Comparison of ENCODE assay signal across 8 cellular contexts in the genomic region with DNA sequence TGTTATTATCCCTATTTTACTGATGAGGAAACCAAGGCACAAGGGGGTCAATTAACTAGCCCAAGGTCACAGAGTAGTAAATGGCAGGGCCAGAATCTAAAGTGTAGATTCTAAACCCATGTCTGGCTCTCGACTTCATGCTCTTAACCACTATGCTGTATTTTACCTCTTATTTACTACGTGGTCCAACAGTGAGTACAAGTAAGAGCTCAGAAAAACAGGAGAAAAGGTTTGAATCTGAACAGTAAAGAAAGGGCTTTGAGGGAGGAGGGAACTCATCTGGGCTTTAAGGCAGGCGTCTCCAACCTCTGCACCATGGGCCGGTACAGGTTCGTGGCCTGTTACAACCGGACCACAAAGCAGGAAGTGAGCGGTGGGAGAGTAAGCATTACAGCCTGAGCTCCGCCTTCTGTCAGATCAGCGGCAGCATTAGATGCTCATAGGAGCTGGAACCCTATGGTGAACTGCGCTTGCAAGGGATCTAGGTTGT.
DNase-seq lines count a peak whose midpoint lies in the region; ATAC-seq, FAIRE-seq and TF ChIP-seq lines count a peak whose summit lies in the region.

No MANE protein-coding gene starts in this region.

- TF ChIP-seq POLR2A in GM12892 (IDR thresholded peaks at IDR 0.05; ENCODE audit: low read depth, low read length) = peak; percentile 52

- peaks cover 2% of the 10 kb centered on the region for H3K36me3 Mint-ChIP-seq in T-helper 17 cell (ENCODE audit: low read depth)
- peaks cover 11% of the 10 kb centered on the region for H3K36me3 Mint-ChIP-seq in activated naive CD8-positive, alpha-beta T cell treated with anti-CD3 and anti-CD28 coated beads, Interleukin-2, amount 50 U/mL, for 24 hours (ENCODE audit: low read depth)

- no peak for TF ChIP-seq CTCF in GM10248 (IDR thresholded peaks at IDR 0.05; ENCODE audit: control extremely low read depth, extremely low read depth, low read depth, missing control alignments)

- peak overlapping the region; percentile 79 for H3K4me3 Mint-ChIP-seq in T-helper 17 cell
- peak overlapping the region; percentile 68 for H3K4me3 Mint-ChIP-seq in activated naive CD8-positive, alpha-beta T cell treated with anti-CD3 and anti-CD28 coated beads, Interleukin-2, amount 50 U/mL, for 24 hours

- ATAC-seq in HG02759 (IDR thresholded peaks at IDR 0.05; ENCODE audit: unreplicated experiment) (peak; percentile 94), T-helper 17 cell (peak; percentile 99)
- ATAC-seq in activated naive CD8-positive, alpha-beta T cell treated with anti-CD3 and anti-CD28 coated beads, Interleukin-2, amount 50 U/mL, for 24 hours = peak; percentile 99

- H3K9me3 ChIP-seq in T-helper 17 cell (ENCODE audit: control insufficient read depth, low read length, poor library complexity, severe bottlenecking) = no peaks in the 10 kb centered on the region

- H3K9me3 Mint-ChIP-seq in activated naive CD8-positive, alpha-beta T cell treated with anti-CD3 and anti-CD28 coated beads, Interleukin-2, amount 50 U/mL, for 24 hours = no peaks in the 10 kb centered on the region

- CTCF ChIA-PET in GM10248 (lab: Yijun Ruan, JAX) = interaction anchor here (1.2 to 2.2 kb wide), 5 partner anchors 15 to 680 kb away, joined by 3 to 8 read pairs (median 4); a partner anchor contains a TSS

- H3K4me1 Mint-ChIP-seq in T-helper 17 cell = peaks cover 27% of the 10 kb centered on the region
- peaks cover 35% of the 10 kb centered on the region for H3K4me1 Mint-ChIP-seq in activated naive CD8-positive, alpha-beta T cell treated with anti-CD3 and anti-CD28 coated beads, Interleukin-2, amount 50 U/mL, for 24 hours

- POLR2A ChIA-PET in GM10248 (lab: Yijun Ruan, JAX) = interaction anchor here (0.7 to 1.0 kb wide), 3 partner anchors 94 to 101 kb away, joined by 3 read pairs; no protein-coding TSS in a partner anchor

- H3K27me3 Mint-ChIP-seq in T-helper 17 cell = no peaks in the 10 kb centered on the region
- no peaks in the 10 kb centered on the region for H3K27me3 Mint-ChIP-seq in activated naive CD8-positive, alpha-beta T cell treated with anti-CD3 and anti-CD28 coated beads, Interleukin-2, amount 50 U/mL, for 24 hours

- DNase-seq in GM12892 (ENCODE audit: insufficient read length) (no peak), T-helper 17 cell (peak in 2 of 3 donors; percentile 10 to 35), NCI-H524 (lab: John Stamatoyannopoulos, UW) (no peak), occipital lobe (lab: John Stamatoyannopoulos, UW) (no peak), GM10248 (ENCODE audit: extremely low spot score) (no peak)
- DNase-seq in activated naive CD8-positive, alpha-beta T cell treated with anti-CD3 and anti-CD28 coated beads, Interleukin-2, amount 50 U/mL, for 24 hours = peak; percentile 54
- DNase-seq in stimulated activated CD8-positive, alpha-beta memory T cell treated with anti-CD3 and anti-CD28 coated beads, Interleukin-12 subunit alpha, Interleukin-12 subunit beta, amount 100 ng/mL, for 1 hour (ENCODE audit: low read depth) = peak; percentile 36

- peak overlapping the region; percentile 81 for H3K27ac Mint-ChIP-seq in T-helper 17 cell
- peak overlapping the region; percentile 57 for H3K27ac Mint-ChIP-seq in activated naive CD8-positive, alpha-beta T cell treated with anti-CD3 and anti-CD28 coated beads, Interleukin-2, amount 50 U/mL, for 24 hours

- no peak for FAIRE-seq in GM12892 (lab: Jason Lieb, UNC)

Comparison
In these comparisons a context has a peak if more than half of its experiments do, and no peak if none do; other contexts are left out.
1. DNase-seq: peak in T-helper 17 cell (2 of 3), activated naive CD8-positive, alpha-beta T cell treated with anti-CD3 and anti-CD28 coated beads, Interleukin-2, amount 50 U/mL, for 24 hours (single experiment) and stimulated activated CD8-positive, alpha-beta memory T cell treated with anti-CD3 and anti-CD28 coated beads, Interleukin-12 subunit alpha, Interleukin-12 subunit beta, amount 100 ng/mL, for 1 hour (single experiment); none in GM12892 (single experiment), NCI-H524 (0 of 2), occipital lobe (single experiment) and GM10248 (single experiment).
2. Peak in every context shown above with its lines, with median percentiles within 50 percentile points of each other: ATAC-seq.